Comparison of ENCODE assay signal across 8 cellular contexts in genomic region chr1:184755226-184756065, GRCh38. TPM values are rescaled to one million over a fixed set of nuclear protein-coding genes. Genes with fewer than 3 reads are reported as not detected.
A peak's percentile ranks its signal among the peaks of the same experiment; 100 is the strongest.
DNase-seq lines count a peak whose midpoint lies in the region; ATAC-seq and TF ChIP-seq lines count a peak whose summit lies in the region.

No MANE protein-coding gene starts in this region.

- intact Hi-C loops in HCT116 (cut with micrococcal nuclease) = loop anchor here (2.0 kb wide), 1 partner anchor 401 kb away; the partner anchor contains the start of genes SWT1 and TRMT1L
- intact Hi-C loops in body of pancreas (cut with DNase I) = no loop called here

- H3K36me3 ChIP-seq in HCT116 (ENCODE audit: control insufficient read depth in 1 of 2, insufficient read depth in 2 of 2, low read length in 2 of 2) (no peaks in the 10 kb centered on the region), OCI-LY1 (ENCODE audit: insufficient read depth, low read length) (no peaks in the 10 kb centered on the region), body of pancreas (replicated peaks in 1 of 2; ENCODE audit: insufficient read depth in 1 of 2, low read depth in 2 of 2) (no peaks in the 10 kb centered on the region)

- H3K27ac ChIP-seq in HCT116 (ENCODE audit: low read depth, low read length) (no peak overlapping the region), OCI-LY1 (ENCODE audit: low read depth, low read length, poor library complexity, severe bottlenecking) (no peak overlapping the region), body of pancreas (peak overlapping the region; percentile 80 to 100 (median 91))

- 0 out of 2 replicates have a peak, but pooled peaks cover 3% of the 10 kb centered on the region for H3F3A ChIP-seq in OCI-LY1 (ENCODE audit: insufficient read depth, low read length)

- H3K4me3 ChIP-seq in HCT116 (replicated peaks in 1 of 2; ENCODE audit: low read depth in 1 of 2, low read length in 2 of 2) = peak overlapping the region; percentile 78 to 81
- H3K4me3 ChIP-seq in OCI-LY1 (ENCODE audit: low read depth, low read length, poor library complexity, severe bottlenecking) = peak overlapping the region; percentile 81
- peak overlapping the region in 1 of 2 donors; percentile 73 for H3K4me3 ChIP-seq in body of pancreas

- TF ChIP-seq CTCF in HCT116 (IDR thresholded peaks at IDR 0.05 in 2 of 3, conservative IDR thresholded peaks at IDR 0.05 in 1 of 3; ENCODE audit: borderline replicate concordance in 1 of 3, insufficient read depth in 1 of 3, low read depth in 2 of 3, low read length in 2 of 3) (no peak), OCI-LY1 (IDR thresholded peaks at IDR 0.05; ENCODE audit: low read length) (no peak), body of pancreas (IDR thresholded peaks at IDR 0.05) (no peak)

- WGBS in body of pancreas, 2 donors = 1 to 2% methylated on average over 19 to 27 of the region's 27 CpGs

- POLR2A ChIA-PET in HCT116 (lab: Charles Lee) = no interaction called here

- H3K9ac ChIP-seq in HCT116 (ENCODE audit: low read length) (peak overlapping the region; percentile 54), OCI-LY1 (ENCODE audit: low read length) (peak overlapping the region; percentile 81)

- BruUV-seq in HCT116 (replicated peaks; lab: Mats Ljungman, UMichigan) = TSS peak; percentile 59

- no peaks in the 10 kb centered on the region for H3K9me3 ChIP-seq in HCT116 (ENCODE audit: control insufficient read depth in 1 of 2, insufficient read depth in 1 of 2, low read depth in 1 of 2, low read length in 2 of 2)
- H3K9me3 ChIP-seq in OCI-LY1 (ENCODE audit: low read length) = no peaks in the 10 kb centered on the region
- no peaks in the 10 kb centered on the region for H3K9me3 ChIP-seq in body of pancreas

- no peak for TF ChIP-seq POLR2A in HCT116 (IDR thresholded peaks at IDR 0.05; ENCODE audit: borderline replicate concordance, extremely low read depth, insufficient read depth, insufficient read length)
- TF ChIP-seq POLR2A in body of pancreas (IDR thresholded peaks at IDR 0.05) = no peak

- peaks cover 9% of the 10 kb centered on the region for H3K79me2 ChIP-seq in HCT116 (ENCODE audit: insufficient read depth, low read length)
- peaks cover 19% of the 10 kb centered on the region for H3K79me2 ChIP-seq in OCI-LY1 (ENCODE audit: insufficient read depth, low read length)

- CTCF ChIA-PET in HCT116 (lab: Charles Lee) = no interaction called here

- peak overlapping the region; percentile 59 for H2AFZ ChIP-seq in HCT116 (ENCODE audit: low read depth, low read length, poor library complexity, severe bottlenecking)
- peak overlapping the region; percentile 97 for H2AFZ ChIP-seq in OCI-LY1 (ENCODE audit: low read length)

- H4K20me1 ChIP-seq in HCT116 (ENCODE audit: insufficient read depth) (no peaks in the 10 kb centered on the region), OCI-LY1 (ENCODE audit: insufficient read depth, low read length) (no peaks in the 10 kb centered on the region)

- H3K27me3 ChIP-seq in HCT116 (ENCODE audit: insufficient read depth, low read length) = no peaks in the 10 kb centered on the region
- no peaks in the 10 kb centered on the region for H3K27me3 ChIP-seq in OCI-LY1 (ENCODE audit: insufficient read depth, low read length)
- H3K27me3 ChIP-seq in body of pancreas = no peaks in the 10 kb centered on the region

- no peaks in the 10 kb centered on the region for H3K9me2 ChIP-seq in HCT116 (ENCODE audit: insufficient read depth)
- no peaks in the 10 kb centered on the region for H3K9me2 ChIP-seq in OCI-LY1 (ENCODE audit: low read depth, low read length)

- DNase-seq in NK-92 treated with Interleukin-12 subunit alpha and Interleukin-12 subunit beta, amount 100 ng/mL, for 24 hours (lab: John Stamatoyannopoulos, UW) = peak; percentile 14
- DNase-seq in NK-92 (lab: John Stamatoyannopoulos, UW; ENCODE audit: unreplicated experiment) = no peak
- no peak for DNase-seq in HCT116 (ENCODE audit: low read depth, low spot score)
- peak in 1 of 4 donors; percentile 30 for DNase-seq in body of pancreas
- DNase-seq in iris pigment epithelial cell (ENCODE audit: low read depth) = peak; percentile 62
- DNase-seq in stimulated activated CD4-positive, alpha-beta T cell treated with anti-CD3 and anti-CD28 coated beads, TNF-alpha, amount 100 ng/mL, for 24 hours (ENCODE audit: low read depth in 3 of 3) = peak in 2 of 3 experiments; percentile 4
- DNase-seq in SKM-1 treated with dmso at 0.1 percent for 144 hours (lab: John Stamatoyannopoulos, UW; ENCODE audit: unreplicated experiment) = no peak

- no peak for TF ChIP-seq RAD21 in HCT116 (IDR thresholded peaks at IDR 0.05; ENCODE audit: low read depth)

- RAD21 ChIA-PET in HCT116 (lab: Charles Lee; ENCODE audit: low non-redundant PET in 1 of 2, low total read pairs in 2 of 2, uncharacterized antibody in 2 of 2, unreplicated experiment in 2 of 2) = no interaction called here

- ATAC-seq in HCT116 (no peak; the same call in 1 of the 2 replicates), body of pancreas (peak; percentile 12)

- H3K4me2 ChIP-seq in HCT116 (ENCODE audit: low read length) (peak overlapping the region; percentile 84), OCI-LY1 (ENCODE audit: low read length) (peak overlapping the region; percentile 97)

- H3K4me1 ChIP-seq in HCT116 (ENCODE audit: control insufficient read depth in 1 of 2, insufficient read depth in 2 of 2, low read length in 2 of 2) (peaks cover 4 to 14% of the 10 kb centered on the region in 2 experiments; a peak in 3 of 4 replicates), OCI-LY1 (ENCODE audit: insufficient read depth, low read length, severe bottlenecking) (peaks cover 24% of the 10 kb centered on the region), body of pancreas (peaks cover 64% of the 10 kb centered on the region)

TF ChIP-seq in HCT116, 20 proteins besides CTCF, POLR2A, EP300 and RAD21:
- TF ChIP-seq ZNF274 (IDR thresholded peaks at IDR 0.05; ENCODE audit: low read depth, low read length) = no peak
- TF ChIP-seq TCF7L2 (IDR thresholded peaks at IDR 0.05; ENCODE audit: borderline replicate concordance, extremely low read depth, insufficient read depth, insufficient read length) = no peak
- 0 out of 2 replicates have a peak, but pooled peaks have one; percentile 18 for TF ChIP-seq SIN3A (IDR thresholded peaks at IDR 0.05; ENCODE audit: low read depth)
- TF ChIP-seq ZFX (IDR thresholded peaks at IDR 0.05) = no peak
- no peak for TF ChIP-seq REST (IDR thresholded peaks at IDR 0.05; ENCODE audit: low read depth)
- no peak for TF ChIP-seq FOSL1 (IDR thresholded peaks at IDR 0.05; ENCODE audit: low read depth)

RNA-seq across cellular contexts. Expression of gene EDEM3, which starts 0.8 kb away (rescaled TPM):
- total RNA-seq in HCT116 (2021; ENCODE audit: unreplicated experiment) (14.9 TPM), body of pancreas (10 to 100 TPM; 37.9 to 49.4 TPM)
- polyA plus RNA-seq in HCT116 (2012) = 8.1 and 8.7 TPM in 2 replicates

Comparison
In these comparisons a context has a peak if more than half of its experiments do, and no peak if none do; other contexts are left out.
1. DNase-seq: peak in NK-92 treated with Interleukin-12 subunit alpha and Interleukin-12 subunit beta, amount 100 ng/mL, for 24 hours (single experiment), iris pigment epithelial cell (single experiment) and stimulated activated CD4-positive, alpha-beta T cell treated with anti-CD3 and anti-CD28 coated beads, TNF-alpha, amount 100 ng/mL, for 24 hours (2 of 3); none in NK-92 (single experiment), HCT116 (single experiment) and SKM-1 treated with dmso at 0.1 percent for 144 hours (single experiment).
2. H3K27ac ChIP-seq: peak in body of pancreas (4 of 4); none in HCT116 (single experiment) and OCI-LY1 (single experiment).